Comparison of ENCODE assay signal across 8 cellular contexts in genomic region chr20:56391596-56392281, GRCh38. TPM values are rescaled to one million over a fixed set of nuclear protein-coding genes. Genes with fewer than 3 reads are reported as not detected.
A peak's percentile ranks its signal among the peaks of the same experiment; 100 is the strongest.
DNase-seq lines count a peak whose midpoint lies in the region; ATAC-seq, FAIRE-seq and TF ChIP-seq lines count a peak whose summit lies in the region.

Gene AURKA, minus strand, starts transcription at chr20:56392215. Its CDS starts 4,018 bp downstream, at chr20:56388197.

- ATAC-seq in A549 (peak; percentile 79 to 80), GM18858 (IDR thresholded peaks at IDR 0.05; ENCODE audit: unreplicated experiment) (peak; percentile 10), HG03060 (IDR thresholded peaks at IDR 0.05; ENCODE audit: low read depth, unreplicated experiment) (peak; percentile 11), sciatic nerve (peak; percentile 43), HG03469 (IDR thresholded peaks at IDR 0.05; ENCODE audit: unreplicated experiment) (no peak)

- peak within 1 kb of the TSS; percentile 90 for H3K4me2 ChIP-seq in A549

- no peaks in the 10 kb centered on the region for H3K9me3 Mint-ChIP-seq in T-helper 2 cell treated with Interferon-gamma antibody and Interleukin-4, amounts not matched to agents 5 μg/mL and 100 μg/mL, for 36 hours

- TF ChIP-seq RAD21 in A549 (conservative IDR thresholded peaks at IDR 0.05 in 1 of 2, IDR thresholded peaks at IDR 0.05 in 1 of 2) = no peak

- H3K4me3 Mint-ChIP-seq in T-helper 2 cell treated with Interferon-gamma antibody and Interleukin-4, amounts not matched to agents 5 μg/mL and 100 μg/mL, for 36 hours = no peak within 1 kb of the TSS

- FAIRE-seq in A549 (lab: Jason Lieb, UNC) = no peak

- H3K27ac ChIP-seq in A549 = peak within 1 kb of the TSS; percentile 85 to 96

- CTCF ChIA-PET in A549 (lab: Yijun Ruan, JAX) = interaction anchor here (1.0 to 2.5 kb wide), 3 partner anchors 9 to 159 kb away, joined by 3 to 6 read pairs (median 6); no protein-coding TSS in a partner anchor

- DNase-seq in A549 (ENCODE audit: low read depth in 1 of 2, low spot score in 1 of 2) (peak in 1 of 2 experiments; percentile 3), glomerular endothelial cell (ENCODE audit: extremely low read depth, low read depth, low spot score) (no peak), sciatic nerve (ENCODE audit: low spot score) (no peak), 8988T (no peak)
- peak; percentile 20 for DNase-seq in T-helper 2 cell treated with Interferon-gamma antibody and Interleukin-4, amounts not matched to agents 5 μg/mL and 100 μg/mL, for 36 hours (ENCODE audit: low spot score)

- peak within 1 kb of the TSS; percentile 85 for H3K4me3 ChIP-seq in A549

- WGBS in A549 (ENCODE audit: missing lambda C conversion rate) = under 1% methylated on average over 31 of the region's 37 CpGs

- POLR2A ChIA-PET in A549 (lab: Yijun Ruan, JAX) = interaction anchor here (0.9 to 2.0 kb wide), 7 partner anchors 8 to 190 kb away, joined by 3 to 16 read pairs (median 5); partner anchors contain the start of genes FAM210B and RTF2

- H3K27me3 Mint-ChIP-seq in T-helper 2 cell treated with Interferon-gamma antibody and Interleukin-4, amounts not matched to agents 5 μg/mL and 100 μg/mL, for 36 hours (ENCODE audit: low read depth) = no peaks in the 10 kb centered on the region

- TF ChIP-seq EP300 in A549 (IDR thresholded peaks at IDR 0.05) = no peak

- H3K4me1 ChIP-seq in A549 = peaks cover 24% of the 10 kb centered on the region

- no peaks in the 10 kb centered on the region for H3K9me3 ChIP-seq in A549

- peaks cover 54% of the 10 kb centered on the region for H3K36me3 Mint-ChIP-seq in T-helper 2 cell treated with Interferon-gamma antibody and Interleukin-4, amounts not matched to agents 5 μg/mL and 100 μg/mL, for 36 hours (ENCODE audit: low read depth)

- TF ChIP-seq CTCF in A549 (IDR thresholded peaks at IDR 0.05) = no peak

- TF ChIP-seq POLR2A in A549 (IDR thresholded peaks at IDR 0.05; ENCODE audit: low read length) = no peak; the same call in 1 of the 2 replicates

- H3K27ac Mint-ChIP-seq in T-helper 2 cell treated with Interferon-gamma antibody and Interleukin-4, amounts not matched to agents 5 μg/mL and 100 μg/mL, for 36 hours = no peak within 1 kb of the TSS

- intact Hi-C loops in sciatic nerve (cut with DNase I) = no loop called here

- H3K4me1 Mint-ChIP-seq in T-helper 2 cell treated with Interferon-gamma antibody and Interleukin-4, amounts not matched to agents 5 μg/mL and 100 μg/mL, for 36 hours (ENCODE audit: low read depth) = peaks cover 36% of the 10 kb centered on the region

TF ChIP-seq in A549, 52 proteins besides CTCF, POLR2A, EP300 and RAD21:
- peak; percentile 58; the same call in 1 of the 2 replicates for TF ChIP-seq KDM5A (IDR thresholded peaks at IDR 0.05)
- TF ChIP-seq, protein P1, sequence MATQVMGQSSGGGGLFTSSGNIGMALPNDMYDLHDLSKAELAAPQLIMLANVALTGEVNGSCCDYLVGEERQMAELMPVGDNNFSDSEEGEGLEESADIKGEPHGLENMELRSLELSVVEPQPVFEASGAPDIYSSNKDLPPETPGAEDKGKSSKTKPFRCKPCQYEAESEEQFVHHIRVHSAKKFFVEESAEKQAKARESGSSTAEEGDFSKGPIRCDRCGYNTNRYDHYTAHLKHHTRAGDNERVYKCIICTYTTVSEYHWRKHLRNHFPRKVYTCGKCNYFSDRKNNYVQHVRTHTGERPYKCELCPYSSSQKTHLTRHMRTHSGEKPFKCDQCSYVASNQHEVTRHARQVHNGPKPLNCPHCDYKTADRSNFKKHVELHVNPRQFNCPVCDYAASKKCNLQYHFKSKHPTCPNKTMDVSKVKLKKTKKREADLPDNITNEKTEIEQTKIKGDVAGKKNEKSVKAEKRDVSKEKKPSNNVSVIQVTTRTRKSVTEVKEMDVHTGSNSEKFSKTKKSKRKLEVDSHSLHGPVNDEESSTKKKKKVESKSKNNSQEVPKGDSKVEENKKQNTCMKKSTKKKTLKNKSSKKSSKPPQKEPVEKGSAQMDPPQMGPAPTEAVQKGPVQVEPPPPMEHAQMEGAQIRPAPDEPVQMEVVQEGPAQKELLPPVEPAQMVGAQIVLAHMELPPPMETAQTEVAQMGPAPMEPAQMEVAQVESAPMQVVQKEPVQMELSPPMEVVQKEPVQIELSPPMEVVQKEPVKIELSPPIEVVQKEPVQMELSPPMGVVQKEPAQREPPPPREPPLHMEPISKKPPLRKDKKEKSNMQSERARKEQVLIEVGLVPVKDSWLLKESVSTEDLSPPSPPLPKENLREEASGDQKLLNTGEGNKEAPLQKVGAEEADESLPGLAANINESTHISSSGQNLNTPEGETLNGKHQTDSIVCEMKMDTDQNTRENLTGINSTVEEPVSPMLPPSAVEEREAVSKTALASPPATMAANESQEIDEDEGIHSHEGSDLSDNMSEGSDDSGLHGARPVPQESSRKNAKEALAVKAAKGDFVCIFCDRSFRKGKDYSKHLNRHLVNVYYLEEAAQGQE (IDR thresholded peaks at IDR 0.05) = no peak
TF ChIP-seq in A549: peak in this region for 1.

RNA-seq across cellular contexts. Expression of gene AURKA, which starts in this region (rescaled TPM):
- 116 and 123 TPM in 2 replicates for polyA plus RNA-seq in A549 (2011; rRNA removed)
- polyA plus RNA-seq in A549 (2012; cell fraction: cytosol; rRNA removed) = 86.3 and 92.5 TPM in 2 replicates
- polyA plus RNA-seq in A549 (2012; cell fraction: nucleus; rRNA removed) = 55.4 and 79.5 TPM in 2 replicates
- polyA plus RNA-seq in A549 (2017; fragmentation: RNase III; extraction: RNeasy Plus Mini Kit Qiagen cat#74134 plus additional on column Dnase treatment) = 107 to 125 TPM (median 117 TPM) in 3 replicates
- polyA minus RNA-seq in A549 (2011; rRNA and poly(A)+ RNA removed) = 63.4 and 70.5 TPM in 2 replicates
- 14.8 and 15.4 TPM in 2 replicates for total RNA-seq in glomerular endothelial cell
- total RNA-seq in sciatic nerve = 1.4 TPM
